Comparison of ENCODE assay signal across 8 cellular contexts in genomic region chr19:41957161-41957837, GRCh38. TPM values are rescaled to one million over a fixed set of nuclear protein-coding genes. Genes with fewer than 3 reads are reported as not detected.
DNase-seq lines count a peak whose midpoint lies in the region; ATAC-seq and TF ChIP-seq lines count a peak whose summit lies in the region.

No MANE protein-coding gene starts in this region.

- no peak for DNase-seq in activated CD4-positive, alpha-beta memory T cell treated with anti-CD3 and anti-CD28 coated beads, Interleukin-2, amount 10 ng/mL, durations not matched to agents 7 days and 5 days
- no peak for DNase-seq in activated CD4-positive, alpha-beta memory T cell treated with anti-CD3 and anti-CD28 coated beads for 36 hours
- no peak for DNase-seq in activated B cell treated with CpG ODN at 0.5 μM for 24 hours
- no peak for DNase-seq in glutamatergic neuron
- DNase-seq in spleen, result no peak
- DNase-seq in effector CD8-positive, alpha-beta T cell (lab: John Stamatoyannopoulos, UW), result no peak
- DNase-seq in stimulated activated CD4-positive, alpha-beta T cell treated with anti-CD3 and anti-CD28 coated beads, Interleukin-4, amount 100 ng/mL, for 1 hour, result no peak

- no peaks in the 10 kb centered on the region for H3K9me3 ChIP-seq in spleen

- CTCF ChIA-PET in activated CD4-positive, alpha-beta memory T cell treated with anti-CD3 and anti-CD28 coated beads, Interleukin-2, amount 10 ng/mL, durations not matched to agents 7 days and 5 days (lab: Charles Lee), result interaction anchor here (0.6 to 4.0 kb wide), 7 partner anchors 10 to 166 kb away, joined by 3 to 32 read pairs (median 4); partner anchors contain the start of gene RPS19
- CTCF ChIA-PET in activated CD4-positive, alpha-beta memory T cell treated with anti-CD3 and anti-CD28 coated beads for 36 hours (lab: Charles Lee), result interaction anchor here (0.7 to 4.3 kb wide), 11 partner anchors 11 to 228 kb away, joined by 3 to 31 read pairs (median 4); partner anchors contain the start of genes ERFL and RPS19
- CTCF ChIA-PET in activated B cell treated with CpG ODN at 0.5 μM for 24 hours (lab: Charles Lee), result interaction anchor here (2.7 to 3.8 kb wide), 2 partner anchors 84 to 98 kb away, joined by 12 to 23 read pairs; partner anchors contain the start of gene RPS19

- no peaks in the 10 kb centered on the region for H3K27me3 Mint-ChIP-seq in activated CD4-positive, alpha-beta memory T cell treated with anti-CD3 and anti-CD28 coated beads, Interleukin-2, amount 10 ng/mL, durations not matched to agents 7 days and 5 days
- H3K27me3 Mint-ChIP-seq in activated CD4-positive, alpha-beta memory T cell treated with anti-CD3 and anti-CD28 coated beads for 36 hours, result no peaks in the 10 kb centered on the region
- H3K27me3 Mint-ChIP-seq in activated B cell treated with CpG ODN at 0.5 μM for 24 hours (no peaks in the 10 kb centered on the region), glutamatergic neuron (ENCODE audit: unreplicated experiment) (peaks cover 19% of the 10 kb centered on the region)

- no peak overlapping the region for H3K27ac Mint-ChIP-seq in activated CD4-positive, alpha-beta memory T cell treated with anti-CD3 and anti-CD28 coated beads, Interleukin-2, amount 10 ng/mL, durations not matched to agents 7 days and 5 days
- H3K27ac Mint-ChIP-seq in activated CD4-positive, alpha-beta memory T cell treated with anti-CD3 and anti-CD28 coated beads for 36 hours, result no peak overlapping the region
- H3K27ac Mint-ChIP-seq in activated B cell treated with CpG ODN at 0.5 μM for 24 hours (peak overlapping the region; percentile 90), glutamatergic neuron (ENCODE audit: unreplicated experiment) (no peak overlapping the region)

- TF ChIP-seq POLR2A in spleen (IDR thresholded peaks at IDR 0.05), result no peak

- no peaks in the 10 kb centered on the region for H3K27me3 ChIP-seq in spleen (replicated peaks in 1 of 7)

- H3K36me3 ChIP-seq in spleen, result peaks cover 0 to 35% (median 9%) of the 10 kb centered on the region in 6 donors

- H3K4me1 ChIP-seq in spleen, result peaks cover 12 to 28% (median 18%) of the 10 kb centered on the region in 6 donors

- POLR2A ChIA-PET in activated CD4-positive, alpha-beta memory T cell treated with anti-CD3 and anti-CD28 coated beads, Interleukin-2, amount 10 ng/mL, durations not matched to agents 7 days and 5 days (lab: Charles Lee), result interaction anchor here (1.0 to 4.2 kb wide), 7 partner anchors 12 to 97 kb away, joined by 3 to 34 read pairs (median 5); partner anchors contain the start of gene RPS19
- POLR2A ChIA-PET in activated CD4-positive, alpha-beta memory T cell treated with anti-CD3 and anti-CD28 coated beads for 36 hours (lab: Charles Lee), result interaction anchor here (1.3 to 2.8 kb wide), 4 partner anchors 11 to 97 kb away, joined by 3 to 17 read pairs (median 6); partner anchors contain the start of gene RPS19
- POLR2A ChIA-PET in activated B cell treated with CpG ODN at 0.5 μM for 24 hours (lab: Charles Lee), result interaction anchor here (1.0 to 3.6 kb wide), 7 partner anchors 12 to 98 kb away, joined by 3 to 38 read pairs (median 18); partner anchors contain the start of genes ARHGEF1, CD79A and RPS19

- TF ChIP-seq CTCF in activated B cell treated with CpG ODN at 0.5 μM for 24 hours (IDR thresholded peaks at IDR 0.05), result no peak
- no peak for TF ChIP-seq CTCF in glutamatergic neuron (IDR thresholded peaks at IDR 0.05; ENCODE audit: partially characterized antibody, unreplicated experiment)
- no peak for TF ChIP-seq CTCF in spleen (IDR thresholded peaks at IDR 0.05 in 8 of 11, conservative IDR thresholded peaks at IDR 0.05 in 3 of 11)

- peak overlapping the region in 7 of 8 donors; percentile 91 to 97 (median 96) for H3K27ac ChIP-seq in spleen

- peaks cover 21% of the 10 kb centered on the region for H3K4me1 Mint-ChIP-seq in activated CD4-positive, alpha-beta memory T cell treated with anti-CD3 and anti-CD28 coated beads, Interleukin-2, amount 10 ng/mL, durations not matched to agents 7 days and 5 days
- H3K4me1 Mint-ChIP-seq in activated CD4-positive, alpha-beta memory T cell treated with anti-CD3 and anti-CD28 coated beads for 36 hours (ENCODE audit: low read depth), result peaks cover 14% of the 10 kb centered on the region
- peaks cover 17% of the 10 kb centered on the region for H3K4me1 Mint-ChIP-seq in activated B cell treated with CpG ODN at 0.5 μM for 24 hours
- peaks cover 18% of the 10 kb centered on the region for H3K4me1 Mint-ChIP-seq in glutamatergic neuron (ENCODE audit: low read depth, unreplicated experiment)

- no peaks in the 10 kb centered on the region for H3K36me3 Mint-ChIP-seq in activated CD4-positive, alpha-beta memory T cell treated with anti-CD3 and anti-CD28 coated beads, Interleukin-2, amount 10 ng/mL, durations not matched to agents 7 days and 5 days (ENCODE audit: low read depth)
- H3K36me3 Mint-ChIP-seq in activated CD4-positive, alpha-beta memory T cell treated with anti-CD3 and anti-CD28 coated beads for 36 hours, result peaks cover 2% of the 10 kb centered on the region
- H3K36me3 Mint-ChIP-seq in activated B cell treated with CpG ODN at 0.5 μM for 24 hours (ENCODE audit: low read depth) (peaks cover 18% of the 10 kb centered on the region), glutamatergic neuron (ENCODE audit: unreplicated experiment) (no peaks in the 10 kb centered on the region)

- 76 to 86% (median 78%) methylated on average over 9 to 11 of the region's 11 CpGs for WGBS in spleen, 5 donors

- no peaks in the 10 kb centered on the region for H3K9me3 Mint-ChIP-seq in activated CD4-positive, alpha-beta memory T cell treated with anti-CD3 and anti-CD28 coated beads, Interleukin-2, amount 10 ng/mL, durations not matched to agents 7 days and 5 days
- H3K9me3 Mint-ChIP-seq in activated CD4-positive, alpha-beta memory T cell treated with anti-CD3 and anti-CD28 coated beads for 36 hours, result no peaks in the 10 kb centered on the region
- H3K9me3 Mint-ChIP-seq in activated B cell treated with CpG ODN at 0.5 μM for 24 hours, result no peaks in the 10 kb centered on the region
- peaks cover 8% of the 10 kb centered on the region for H3K9me3 Mint-ChIP-seq in glutamatergic neuron (ENCODE audit: unreplicated experiment)

- H3K4me3 Mint-ChIP-seq in activated CD4-positive, alpha-beta memory T cell treated with anti-CD3 and anti-CD28 coated beads, Interleukin-2, amount 10 ng/mL, durations not matched to agents 7 days and 5 days, result peak overlapping the region; percentile 92
- no peak overlapping the region for H3K4me3 Mint-ChIP-seq in activated CD4-positive, alpha-beta memory T cell treated with anti-CD3 and anti-CD28 coated beads for 36 hours
- peak overlapping the region; percentile 90 for H3K4me3 Mint-ChIP-seq in activated B cell treated with CpG ODN at 0.5 μM for 24 hours
- H3K4me3 Mint-ChIP-seq in glutamatergic neuron (ENCODE audit: unreplicated experiment), result peak overlapping the region; percentile 86

- intact Hi-C loops in activated CD4-positive, alpha-beta memory T cell treated with anti-CD3 and anti-CD28 coated beads for 36 hours (cut with micrococcal nuclease), result no loop called here
- intact Hi-C loops in activated B cell treated with CpG ODN at 0.5 μM for 24 hours (cut with micrococcal nuclease), result loop anchor here (1.0 to 10.0 kb wide), 2 partner anchors 164 to 1182 kb away; partner anchors contain the start of genes MIA and RAB4B
- intact Hi-C loops in spleen (cut with DNase I; ENCODE audit: low total_unique reads), result no loop called here

- no peak for ATAC-seq in activated B cell treated with CpG ODN at 0.5 μM for 24 hours (ENCODE audit: low read depth)
- ATAC-seq in GM18907 (IDR thresholded peaks at IDR 0.05; ENCODE audit: unreplicated experiment), result no peak

- H3K4me3 ChIP-seq in spleen, result peak overlapping the region in 1 of 8 donors; percentile 94

RNA-seq across cellular contexts. Expression of gene RABAC1, which starts 1.8 kb away (rescaled TPM):
- total RNA-seq in activated CD4-positive, alpha-beta memory T cell treated with anti-CD3 and anti-CD28 coated beads, Interleukin-2, amount 10 ng/mL, durations not matched to agents 7 days and 5 days, result 100 to 1,000 TPM in 1 of 2 experiments, 10 to 100 TPM in 1; 97.2 to 105 TPM
- total RNA-seq in activated CD4-positive, alpha-beta memory T cell treated with anti-CD3 and anti-CD28 coated beads for 36 hours, result 10 to 100 TPM; 64.9 to 68.4 TPM
- total RNA-seq in activated B cell treated with CpG ODN at 0.5 μM for 24 hours (96.7 and 102 TPM in 2 replicates), glutamatergic neuron (ENCODE audit: unreplicated experiment) (139 TPM), spleen (100 to 1,000 TPM in 5 of 7 donors, 10 to 100 TPM in 2; 85.6 to 154 (median 123) TPM)
- polyA plus RNA-seq in spleen, result 100 to 1,000 TPM; 110 to 165 (median 145) TPM

RNA-seq across cellular contexts. Expression of gene ERFL, which starts 29.1 kb away (rescaled TPM):
- 1 to 10 TPM; 1.5 to 1.7 TPM for total RNA-seq in activated CD4-positive, alpha-beta memory T cell treated with anti-CD3 and anti-CD28 coated beads, Interleukin-2, amount 10 ng/mL, durations not matched to agents 7 days and 5 days
- total RNA-seq in activated CD4-positive, alpha-beta memory T cell treated with anti-CD3 and anti-CD28 coated beads for 36 hours, result 1 to 10 TPM; 1.3 to 2.0 TPM
- total RNA-seq in activated B cell treated with CpG ODN at 0.5 μM for 24 hours, result 0.64 and 1.1 TPM in 2 replicates
- total RNA-seq in glutamatergic neuron (ENCODE audit: unreplicated experiment), result 1.6 TPM
- total RNA-seq in spleen, result 1 to 10 TPM in 5 of 7 donors, under 1 TPM in 2; 0.46 to 3.0 (median 1.6) TPM
- 1 to 10 TPM; 2.2 to 2.4 (median 2.2) TPM for polyA plus RNA-seq in spleen

RNA-seq across cellular contexts. Expression of gene ATP1A3, which starts 36.7 kb away (rescaled TPM):
- total RNA-seq in activated CD4-positive, alpha-beta memory T cell treated with anti-CD3 and anti-CD28 coated beads, Interleukin-2, amount 10 ng/mL, durations not matched to agents 7 days and 5 days, result 1 to 10 TPM; 1.2 to 1.9 TPM
- under 1 TPM; 0.64 to 0.85 TPM for total RNA-seq in activated CD4-positive, alpha-beta memory T cell treated with anti-CD3 and anti-CD28 coated beads for 36 hours
- total RNA-seq in activated B cell treated with CpG ODN at 0.5 μM for 24 hours (1.4 and 1.8 TPM in 2 replicates), glutamatergic neuron (ENCODE audit: unreplicated experiment) (650 TPM), spleen (1 to 10 TPM in 5 of 7 donors, under 1 TPM in 2; 0.72 to 2.2 (median 1.9) TPM)
- polyA plus RNA-seq in spleen, result under 1 TPM; 0.39 to 0.83 (median 0.53) TPM

Comparison
In these comparisons a context has a peak if more than half of its experiments do, and no peak if none do; other contexts are left out.
1. RNA of gene ATP1A3, which starts 36.7 kb away (total RNA-seq): 650 TPM in glutamatergic neuron (single experiment); 0.72 to 2.2 TPM in spleen, 1.2 to 1.9 TPM in activated CD4-positive, alpha-beta memory T cell treated with anti-CD3 and anti-CD28 coated beads, Interleukin-2, amount 10 ng/mL, durations not matched to agents 7 days and 5 days, 1.4 to 1.8 TPM in activated B cell treated with CpG ODN at 0.5 μM for 24 hours and 0.64 to 0.85 TPM in activated CD4-positive, alpha-beta memory T cell treated with anti-CD3 and anti-CD28 coated beads for 36 hours; every median in the first group is over 100 times any median in the second.